28 cellular contexts compared by ENCODE assay signal in the genomic region with DNA sequence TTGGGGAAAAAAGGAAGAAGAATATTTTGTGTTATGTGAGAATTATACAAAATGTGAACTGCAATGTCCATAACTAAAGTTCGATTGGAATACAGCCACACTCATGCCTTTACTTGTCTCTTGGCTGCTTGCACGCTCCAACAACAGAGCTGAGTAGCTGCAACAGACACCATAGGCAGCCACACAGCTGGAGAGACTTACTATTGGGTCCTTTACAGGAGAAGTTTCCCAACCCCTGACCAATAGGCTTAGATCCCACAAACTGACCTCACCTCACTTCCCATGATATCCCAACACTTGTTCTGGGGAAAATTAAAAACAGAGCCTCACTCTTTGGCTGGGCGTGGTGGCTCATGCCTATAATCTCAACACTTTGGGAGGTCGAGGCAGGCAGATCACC.
"Had no signal": no experiment of that assay in that cellular context is flagged by ENCODE, and none has a peak within 500 bp of the region (broad histone marks: within the 10 kb centered on the region; RNA-seq: fewer than 3 reads in every experiment).

No MANE protein-coding gene starts in this region.

- H3K9me3 ChIP-seq: gastroesophageal sphincter, heart left ventricle, lower lobe of right lung, mucosa of descending colon, neutrophil, prostate gland, right atrium auricular region, suprapubic skin, transverse colon, upper lobe of right lung, vagina had no signal

- H3K4me1 ChIP-seq: prostate gland, upper lobe of right lung had no signal

- H3K27ac ChIP-seq: gastroesophageal sphincter, heart left ventricle, lower lobe of right lung, neutrophil, prostate gland, right atrium auricular region, suprapubic skin, transverse colon, upper lobe of right lung, vagina had no signal

- H3K4me3 Mint-ChIP-seq: effector memory CD8-positive, alpha-beta T cell; memory B cell; mesothelial cell of epicardium; naive B cell; natural killer cell treated with Interleukin-12 subunit alpha and Interleukin-12 subunit beta and Interleukin-15 and Interleukin-18, amount 100 ng/mL, for 72 hours; neural crest cell; stimulated activated naive CD8-positive, alpha-beta T cell treated with anti-CD3 and anti-CD28 coated beads, Interleukin-15, amount 100 ng/mL, for 72 hours had no signal

- ATAC-seq: effector memory CD8-positive, alpha-beta T cell; gastroesophageal sphincter; heart left ventricle; left ventricle myocardium superior; lower lobe of right lung; mucosa of descending colon; natural killer cell treated with Interleukin-12 subunit alpha and Interleukin-12 subunit beta and Interleukin-15 and Interleukin-18, amount 100 ng/mL, for 72 hours; sciatic nerve; stimulated activated naive CD8-positive, alpha-beta T cell treated with anti-CD3 and anti-CD28 coated beads, Interleukin-15, amount 100 ng/mL, for 72 hours; upper lobe of right lung had no signal

- H3K27ac Mint-ChIP-seq: effector memory CD8-positive, alpha-beta T cell; memory B cell; mesothelial cell of epicardium; natural killer cell treated with Interleukin-12 subunit alpha and Interleukin-12 subunit beta and Interleukin-15 and Interleukin-18, amount 100 ng/mL, for 72 hours; stimulated activated naive CD8-positive, alpha-beta T cell treated with anti-CD3 and anti-CD28 coated beads, Interleukin-15, amount 100 ng/mL, for 72 hours had no signal

- H3K4me2 ChIP-seq: smooth muscle cell had no signal

- H3K36me3 ChIP-seq: gastroesophageal sphincter, heart left ventricle, lower lobe of right lung, neutrophil, prostate gland, right atrium auricular region, suprapubic skin, transverse colon, upper lobe of right lung, vagina had no signal

- H3K36me3 Mint-ChIP-seq: memory B cell; mesothelial cell of epicardium; naive B cell; natural killer cell treated with Interleukin-12 subunit alpha and Interleukin-12 subunit beta and Interleukin-15 and Interleukin-18, amount 100 ng/mL, for 72 hours had no signal

- DNase-seq: cortex of kidney; effector memory CD8-positive, alpha-beta T cell; heart left ventricle; hippocampal formation; left ventricle myocardium superior; lower lobe of right lung; mucosa of descending colon; naive B cell; stimulated activated CD4-positive, alpha-beta T cell treated with anti-CD3 and anti-CD28 coated beads, Interleukin-12 subunit alpha, Interleukin-12 subunit beta, amount 100 ng/mL, for 4 hours; stimulated activated CD4-positive, alpha-beta T cell treated with anti-CD3 and anti-CD28 coated beads, Interleukin-1b, Interleukin-23, amount 100 ng/mL, for 48 hours; stimulated activated CD4-positive, alpha-beta T cell treated with anti-CD3 and anti-CD28 coated beads, Interleukin-4, amount 100 ng/mL, for 1 hour; stimulated activated CD8-positive, alpha-beta memory T cell treated with anti-CD3 and anti-CD28 coated beads, Interleukin-4, amount 100 ng/mL, for 48 hours; stimulated activated naive CD4-positive, alpha-beta T cell; stimulated activated naive CD8-positive, alpha-beta T cell treated with anti-CD3 and anti-CD28 coated beads, Interleukin-15, amount 100 ng/mL, for 72 hours; transverse colon; upper lobe of right lung had no signal

- H3K9me3 Mint-ChIP-seq: effector memory CD8-positive, alpha-beta T cell had no signal

- H3K4me1 Mint-ChIP-seq: memory B cell; stimulated activated naive CD8-positive, alpha-beta T cell treated with anti-CD3 and anti-CD28 coated beads, Interleukin-15, amount 100 ng/mL, for 72 hours had no signal

- H3K27me3 ChIP-seq: neutrophil, right atrium auricular region, suprapubic skin, transverse colon, upper lobe of right lung, vagina had no signal

- H3K4me3 ChIP-seq: gastroesophageal sphincter, heart left ventricle, lower lobe of right lung, mucosa of descending colon, prostate gland, right atrium auricular region, smooth muscle cell, suprapubic skin, transverse colon, upper lobe of right lung, vagina had no signal
